12 cellular contexts compared by ENCODE assay signal in the genomic region with DNA sequence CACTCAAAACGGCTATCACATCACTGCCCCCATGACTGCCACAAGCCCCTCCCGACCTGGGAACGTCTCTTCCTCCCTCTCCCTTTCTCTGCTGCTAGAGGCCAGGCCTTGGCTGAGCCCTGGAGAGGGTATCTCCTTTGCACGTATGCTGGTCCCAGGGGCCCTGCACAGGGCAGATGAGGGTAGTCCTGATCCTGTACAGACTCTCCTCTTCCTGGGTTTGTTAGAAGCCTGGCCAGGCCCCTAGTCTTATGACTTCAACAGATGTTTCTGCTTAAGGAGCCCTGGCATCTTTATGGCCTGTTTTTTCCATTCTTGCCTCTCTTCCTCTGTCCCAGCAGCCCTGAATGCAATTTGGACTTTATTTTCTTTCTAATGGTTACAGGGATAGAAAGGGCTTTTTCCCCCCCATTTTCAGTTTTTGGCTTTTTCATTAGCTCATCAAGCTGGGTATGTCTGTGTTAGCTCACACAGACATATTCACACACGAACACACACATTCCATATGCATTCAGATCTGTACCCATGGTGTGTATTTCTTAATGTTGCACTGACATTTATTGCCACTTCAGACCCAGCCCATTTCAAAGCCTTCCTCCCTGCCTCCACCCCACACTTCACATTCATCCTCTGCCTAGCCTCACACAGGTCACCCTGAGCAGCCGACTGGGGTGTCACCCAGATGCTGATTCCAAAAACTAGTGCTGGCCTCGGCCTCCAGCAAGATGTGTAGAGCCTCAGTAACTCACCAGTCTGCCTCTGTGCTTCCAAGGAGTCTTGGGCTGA.
A peak's percentile ranks its signal among the peaks of the same experiment; 100 is the strongest.
DNase-seq lines count a peak whose midpoint lies in the region; ATAC-seq and TF ChIP-seq lines count a peak whose summit lies in the region.
"Had no signal": no experiment of that assay in that cellular context is flagged by ENCODE, and none has a peak within 500 bp of the region (broad histone marks: within the 10 kb centered on the region; RNA-seq: fewer than 3 reads in every experiment).

No MANE protein-coding gene starts in this region.

- H3K9ac ChIP-seq in SK-N-SH, result no peak overlapping the region

- no peaks in the 10 kb centered on the region for H3K9me2 ChIP-seq in SK-N-SH

- POLR2A ChIA-PET in AG04450 (lab: Yijun Ruan, JAX) (no interaction called here), SK-N-SH (lab: Yijun Ruan, JAX) (no interaction called here)

- H3F3A ChIP-seq in SK-N-SH (replicated peaks; ENCODE audit: insufficient read depth), result peaks cover 3% of the 10 kb centered on the region

- TF ChIP-seq POLR2A in heart left ventricle (IDR thresholded peaks at IDR 0.05), result no peak
- no peak for TF ChIP-seq POLR2A in prostate gland (IDR thresholded peaks at IDR 0.05)

- ATAC-seq in heart left ventricle (peak; percentile 72 to 84 (median 81)), HG02798 (IDR thresholded peaks at IDR 0.05; ENCODE audit: poor library complexity, unreplicated experiment) (no peak)
- no peak for ATAC-seq in activated T-cell treated with anti-CD3 and anti-CD28 coated beads, Interleukin-2, amount 50 U/mL, for 72 hours (replicated peaks in 1 of 2)

- H3K79me2 ChIP-seq in SK-N-SH (ENCODE audit: insufficient read depth), result no peaks in the 10 kb centered on the region

- DNase-seq in AG04450 (ENCODE audit: low read depth, low spot score), result no peak
- peak; percentile 52 for DNase-seq in SK-N-SH
- peak; percentile 54 to 86 (median 65) for DNase-seq in heart left ventricle
- no peak for DNase-seq in prostate gland (ENCODE audit: low spot score)
- DNase-seq in stimulated activated CD4-positive, alpha-beta T cell treated with anti-CD3 and anti-CD28 coated beads, Interleukin-4, amount 100 ng/mL, for 4 hours, result no peak
- no peak for DNase-seq in dermis blood vessel endothelial cell
- DNase-seq in activated T-cell treated with anti-CD3 and anti-CD28 coated beads, Interleukin-2, amount 50 U/mL, for 72 hours, result no peak
- DNase-seq: activated T-cell treated with anti-CD3 and anti-CD28 coated beads for 4 hours; effector memory CD4-positive, alpha-beta T cell had no signal

- no peaks in the 10 kb centered on the region for H4K20me1 ChIP-seq in SK-N-SH (ENCODE audit: insufficient read depth)

- H3K4me1 Mint-ChIP-seq in activated T-cell treated with anti-CD3 and anti-CD28 coated beads, Interleukin-2, amount 50 U/mL, for 72 hours (ENCODE audit: low read depth), result peaks cover 22% of the 10 kb centered on the region

- CTCF ChIA-PET in AG04450 (lab: Charles Lee), result no interaction called here
- CTCF ChIA-PET in SK-N-SH (lab: Yijun Ruan, JAX), result interaction anchor here (0.6 to 2.7 kb wide), 2 partner anchors 11 to 199 kb away, joined by 3 to 12 read pairs; no protein-coding TSS in a partner anchor

- TF ChIP-seq RAD21 in SK-N-SH (IDR thresholded peaks at IDR 0.05; ENCODE audit: low read length), result peak; percentile 38

- peak overlapping the region; percentile 55 for H3K27ac ChIP-seq in AG04450 (ENCODE audit: low read depth, low read length)
- peak overlapping the region; percentile 78 to 94 for H3K27ac ChIP-seq in SK-N-SH (ENCODE audit: low read depth in 2 of 2, low read length in 1 of 2)
- peak overlapping the region; percentile 50 to 89 (median 72) for H3K27ac ChIP-seq in heart left ventricle
- peak overlapping the region; percentile 33 to 60 for H3K27ac ChIP-seq in prostate gland

- H3K36me3 ChIP-seq in SK-N-SH (replicated peaks in 1 of 2; ENCODE audit: control insufficient read depth in 1 of 2, insufficient read depth in 2 of 2, low read length in 1 of 2) (no peaks in the 10 kb centered on the region), heart left ventricle (no peaks in the 10 kb centered on the region), prostate gland (no peaks in the 10 kb centered on the region)

- no peak overlapping the region for H3K4me3 Mint-ChIP-seq in activated T-cell treated with anti-CD3 and anti-CD28 coated beads, Interleukin-2, amount 50 U/mL, for 72 hours
- H3K4me3 Mint-ChIP-seq: B cell had no signal

- H3K9me3 ChIP-seq in AG04450 (ENCODE audit: control insufficient read depth, insufficient read depth, low read length), result no peaks in the 10 kb centered on the region
- no peaks in the 10 kb centered on the region for H3K9me3 ChIP-seq in SK-N-SH
- H3K9me3 ChIP-seq in heart left ventricle, result no peaks in the 10 kb centered on the region
- H3K9me3 ChIP-seq in prostate gland, result no peaks in the 10 kb centered on the region

- no peak overlapping the region for H3K4me3 ChIP-seq in AG04450 (ENCODE audit: low read depth, low read length)
- no peak overlapping the region for H3K4me3 ChIP-seq in SK-N-SH (ENCODE audit: low read depth in 2 of 2, low read length in 1 of 2)
- no peak overlapping the region for H3K4me3 ChIP-seq in heart left ventricle
- H3K4me3 ChIP-seq in prostate gland, result no peak overlapping the region
- H3K4me3 ChIP-seq: lung had no signal

- no peaks in the 10 kb centered on the region for H3K27me3 Mint-ChIP-seq in activated T-cell treated with anti-CD3 and anti-CD28 coated beads, Interleukin-2, amount 50 U/mL, for 72 hours (ENCODE audit: low read depth)
- H3K27me3 Mint-ChIP-seq: B cell had no signal

- H3K36me3 Mint-ChIP-seq in activated T-cell treated with anti-CD3 and anti-CD28 coated beads, Interleukin-2, amount 50 U/mL, for 72 hours (ENCODE audit: insufficient read depth in 2 of 2), result no peaks in the 10 kb centered on the region

- intact Hi-C loops in heart left ventricle (cut with DNase I) (loop anchor here in 2 of 10 donors (10.0 kb wide), 2 partner anchors 135 to 335 kb away; no protein-coding TSS in a partner anchor), prostate gland (cut with DNase I) (no loop called here)

- no peak for TF ChIP-seq CTCF in AG04450 (IDR thresholded peaks at IDR 0.05; ENCODE audit: low read depth, low read length)
- TF ChIP-seq CTCF in SK-N-SH (IDR thresholded peaks at IDR 0.05), result no peak
- no peak for TF ChIP-seq CTCF in heart left ventricle (IDR thresholded peaks at IDR 0.05)
- no peak for TF ChIP-seq CTCF in prostate gland (IDR thresholded peaks at IDR 0.05)

- WGBS in SK-N-SH (ENCODE audit: low lambda C conversion rate), result 50% methylated on average over 7 of the region's 7 CpGs
- WGBS in heart left ventricle, 4 donors, result 25 to 41% (median 26%) methylated on average over 7 of the region's 7 CpGs
- 39% methylated on average over 7 of the region's 7 CpGs for WGBS in prostate gland

- H3K9me3 Mint-ChIP-seq in activated T-cell treated with anti-CD3 and anti-CD28 coated beads, Interleukin-2, amount 50 U/mL, for 72 hours, result no peaks in the 10 kb centered on the region

- peak; percentile 48 to 87; a peak in 3 of 4 replicates for TF ChIP-seq EP300 in SK-N-SH (IDR thresholded peaks at IDR 0.05; ENCODE audit: borderline replicate concordance in 1 of 2, low read depth in 1 of 2, low read length in 1 of 2)

- H3K27ac Mint-ChIP-seq in activated T-cell treated with anti-CD3 and anti-CD28 coated beads, Interleukin-2, amount 50 U/mL, for 72 hours, result no peak overlapping the region
- H3K27ac Mint-ChIP-seq: B cell had no signal

- no peaks in the 10 kb centered on the region for H3K27me3 ChIP-seq in AG04450 (ENCODE audit: control insufficient read depth, insufficient read depth, low read length)
- H3K27me3 ChIP-seq in SK-N-SH (ENCODE audit: insufficient read depth), result no peaks in the 10 kb centered on the region
- H3K27me3 ChIP-seq in heart left ventricle, result no peaks in the 10 kb centered on the region
- H3K27me3 ChIP-seq in prostate gland (replicated peaks; ENCODE audit: insufficient read depth), result no peaks in the 10 kb centered on the region

- H2AFZ ChIP-seq in SK-N-SH (ENCODE audit: low read depth), result no peak overlapping the region

- peak overlapping the region; percentile 24; the same call in 1 of the 2 replicates for H3K4me2 ChIP-seq in SK-N-SH

- H3K4me1 ChIP-seq in SK-N-SH (ENCODE audit: control insufficient read depth in 1 of 2, insufficient read depth in 2 of 2, low read depth in 1 of 2, low read length in 1 of 2) (peaks cover 47 to 54% of the 10 kb centered on the region in 2 experiments), heart left ventricle (peaks cover 13 to 67% (median 33%) of the 10 kb centered on the region in 12 donors), prostate gland (replicated peaks) (peaks cover 7% of the 10 kb centered on the region)

TF ChIP-seq in SK-N-SH, 30 proteins besides CTCF, POLR2A, EP300 and RAD21:
- no peak for TF ChIP-seq RXRA (IDR thresholded peaks at IDR 0.05; ENCODE audit: borderline replicate concordance, low read depth)
- TF ChIP-seq SMC3 (IDR thresholded peaks at IDR 0.05; ENCODE audit: low read depth, low read length), result 0 out of 2 replicates have a peak, but pooled peaks have one; percentile 6
- TF ChIP-seq, protein P1, sequence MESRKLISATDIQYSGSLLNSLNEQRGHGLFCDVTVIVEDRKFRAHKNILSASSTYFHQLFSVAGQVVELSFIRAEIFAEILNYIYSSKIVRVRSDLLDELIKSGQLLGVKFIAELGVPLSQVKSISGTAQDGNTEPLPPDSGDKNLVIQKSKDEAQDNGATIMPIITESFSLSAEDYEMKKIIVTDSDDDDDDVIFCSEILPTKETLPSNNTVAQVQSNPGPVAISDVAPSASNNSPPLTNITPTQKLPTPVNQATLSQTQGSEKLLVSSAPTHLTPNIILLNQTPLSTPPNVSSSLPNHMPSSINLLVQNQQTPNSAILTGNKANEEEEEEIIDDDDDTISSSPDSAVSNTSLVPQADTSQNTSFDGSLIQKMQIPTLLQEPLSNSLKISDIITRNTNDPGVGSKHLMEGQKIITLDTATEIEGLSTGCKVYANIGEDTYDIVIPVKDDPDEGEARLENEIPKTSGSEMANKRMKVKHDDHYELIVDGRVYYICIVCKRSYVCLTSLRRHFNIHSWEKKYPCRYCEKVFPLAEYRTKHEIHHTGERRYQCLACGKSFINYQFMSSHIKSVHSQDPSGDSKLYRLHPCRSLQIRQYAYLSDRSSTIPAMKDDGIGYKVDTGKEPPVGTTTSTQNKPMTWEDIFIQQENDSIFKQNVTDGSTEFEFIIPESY (IDR thresholded peaks at IDR 0.05; ENCODE audit: borderline replicate concordance, low read depth), result no peak
- no peak for TF ChIP-seq ELF1 (IDR thresholded peaks at IDR 0.05)
- TF ChIP-seq RCOR1 (IDR thresholded peaks at IDR 0.05; ENCODE audit: low read length), result peak; percentile 70
- TF ChIP-seq CHD2 (IDR thresholded peaks at IDR 0.05; ENCODE audit: low read length, partially characterized antibody), result peak; percentile 34
- TF ChIP-seq, protein P2, sequence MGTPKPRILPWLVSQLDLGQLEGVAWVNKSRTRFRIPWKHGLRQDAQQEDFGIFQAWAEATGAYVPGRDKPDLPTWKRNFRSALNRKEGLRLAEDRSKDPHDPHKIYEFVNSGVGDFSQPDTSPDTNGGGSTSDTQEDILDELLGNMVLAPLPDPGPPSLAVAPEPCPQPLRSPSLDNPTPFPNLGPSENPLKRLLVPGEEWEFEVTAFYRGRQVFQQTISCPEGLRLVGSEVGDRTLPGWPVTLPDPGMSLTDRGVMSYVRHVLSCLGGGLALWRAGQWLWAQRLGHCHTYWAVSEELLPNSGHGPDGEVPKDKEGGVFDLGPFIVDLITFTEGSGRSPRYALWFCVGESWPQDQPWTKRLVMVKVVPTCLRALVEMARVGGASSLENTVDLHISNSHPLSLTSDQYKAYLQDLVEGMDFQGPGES (IDR thresholded peaks at IDR 0.05; ENCODE audit: low read depth, low read length), result no peak
- TF ChIP-seq NFIC (IDR thresholded peaks at IDR 0.05; ENCODE audit: borderline replicate concordance), result peak; percentile 38; the same call in 1 of the 2 replicates
- peak; percentile 88 for TF ChIP-seq TCF12 (IDR thresholded peaks at IDR 0.05)

Comparison
In these comparisons a context has a peak if more than half of its experiments do, and no peak if none do; other contexts are left out.
1. DNase-seq: peak in SK-N-SH (single experiment) and heart left ventricle (5 of 5); none in AG04450 (single experiment), prostate gland (single experiment), stimulated activated CD4-positive, alpha-beta T cell treated with anti-CD3 and anti-CD28 coated beads, Interleukin-4, amount 100 ng/mL, for 4 hours (0 of 2), dermis blood vessel endothelial cell (single experiment) and activated T-cell treated with anti-CD3 and anti-CD28 coated beads, Interleukin-2, amount 50 U/mL, for 72 hours (0 of 2).
2. ATAC-seq: peak in heart left ventricle (4 of 4); none in activated T-cell treated with anti-CD3 and anti-CD28 coated beads, Interleukin-2, amount 50 U/mL, for 72 hours (0 of 2) and HG02798 (single experiment).
3. Peak in every context shown above with its lines, with median percentiles within 50 percentile points of each other: H3K27ac ChIP-seq.